In the genomic region with DNA sequence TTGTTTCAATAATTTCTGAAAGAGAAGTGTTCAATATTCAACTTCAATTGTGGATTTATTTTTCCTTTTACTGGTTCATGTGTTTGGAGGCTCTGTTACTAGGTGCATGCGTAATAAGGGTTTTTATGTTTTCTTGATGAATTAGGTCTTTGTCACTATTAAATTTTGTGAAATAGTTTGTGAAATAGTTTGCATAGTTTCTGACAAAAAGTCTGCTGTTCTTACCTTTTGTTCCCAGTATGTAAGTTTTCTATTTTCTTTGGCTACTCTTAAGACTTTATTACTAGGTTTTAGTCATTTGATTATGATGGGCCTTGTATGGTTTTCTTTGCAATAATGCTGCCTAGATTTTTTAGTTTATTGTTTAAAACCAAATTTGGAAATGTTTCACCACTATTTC, we compare ENCODE assay signal across 21 cellular contexts. TPM values are rescaled to one million over a fixed set of nuclear protein-coding genes. Genes with fewer than 3 reads are reported as not detected.
DNase-seq lines count a peak whose midpoint lies in the region; ATAC-seq, FAIRE-seq and TF ChIP-seq lines count a peak whose summit lies in the region.
"Had no signal": no experiment of that assay in that cellular context is flagged by ENCODE, and none has a peak within 500 bp of the region (broad histone marks: within the 10 kb centered on the region; RNA-seq: fewer than 3 reads in every experiment).

No MANE protein-coding gene starts in this region.

- no peak overlapping the region for H3K9ac ChIP-seq in skeletal muscle satellite cell (ENCODE audit: low read depth, low read length)
- H3K9ac ChIP-seq: parathyroid adenoma had no signal

- H3K4me1 ChIP-seq in RWPE2 (ENCODE audit: insufficient read depth, poor library complexity, severe bottlenecking) (peaks cover 29% of the 10 kb centered on the region), skeletal muscle satellite cell (ENCODE audit: control insufficient read depth, insufficient read depth, low read length) (peaks cover 20% of the 10 kb centered on the region), adrenal gland (replicated peaks in 1 of 2) (peaks cover 0 to 27% of the 10 kb centered on the region in 2 donors)
- H3K4me1 ChIP-seq: parathyroid adenoma had no signal

- DNase-seq in EH (ENCODE audit: low read depth): peak; percentile 19
- DNase-seq in RWPE2 (ENCODE audit: low spot score): no peak
- DNase-seq in adrenal gland: no peak
- DNase-seq in iPS-NIHi11 (ENCODE audit: low spot score): no peak
- DNase-seq: activated CD4-positive, alpha-beta T cell treated with anti-CD3 and anti-CD28 coated beads, Interleukin-2, amount 10 ng/mL, durations not matched to agents 7 days and 5 days; DMS79; immature natural killer cell; left ventricle myocardium inferior; midbrain; natural killer cell; NCI-H1436 treated with DMSO at 0.1 percent for 48 hours; NCI-H524; sigmoid colon had no signal

- ATAC-seq in RWPE2 (ENCODE audit: low read depth): no peak
- ATAC-seq in GM19023 (IDR thresholded peaks at IDR 0.05; ENCODE audit: unreplicated experiment): no peak
- ATAC-seq: activated naive CD4-positive, alpha-beta T cell treated with anti-CD3 and anti-CD28 coated beads, Interleukin-2, amount 50 U/mL, for 72 hours; activated T-helper 17 cell treated with anti-CD3 and anti-CD28 coated beads, Interleukin-2, amount 50 U/mL, for 72 hours; HepG2; natural killer cell had no signal

- H3K27ac ChIP-seq in RWPE2 (ENCODE audit: poor library complexity, severe bottlenecking) (peak overlapping the region; percentile 82), adrenal gland (no peak overlapping the region)
- H3K27ac ChIP-seq: parathyroid adenoma, sigmoid colon, suprapubic skin had no signal

- H3K36me3 ChIP-seq in RWPE2 (ENCODE audit: low read depth) (peaks cover 11% of the 10 kb centered on the region), skeletal muscle satellite cell (ENCODE audit: insufficient read depth, low read length) (peaks cover 21% of the 10 kb centered on the region), adrenal gland (replicated peaks in 1 of 2) (no peaks in the 10 kb centered on the region)

- peak overlapping the region; percentile 20 for H3K4me2 ChIP-seq in skeletal muscle satellite cell (ENCODE audit: low read length)

- no peak for TF ChIP-seq POLR2A in adrenal gland (IDR thresholded peaks at IDR 0.05)

- intact Hi-C loops in adrenal gland (cut with DNase I): no loop called here

- WGBS in adrenal gland, 4 donors: 83 to 100% (median 89%) methylated on average over 1 of the region's 1 CpG

- H3K4me3 ChIP-seq in RWPE2 (ENCODE audit: severe bottlenecking) (no peak overlapping the region), skeletal muscle satellite cell (ENCODE audit: low read length) (no peak overlapping the region), adrenal gland (no peak overlapping the region)
- H3K4me3 ChIP-seq: left ventricle myocardium inferior, sigmoid colon, suprapubic skin had no signal

- peak; percentile 88 for FAIRE-seq in endometrium (lab: Jason Lieb, UNC)
- FAIRE-seq: HepG2 had no signal

- TF ChIP-seq CTCF in RWPE2 (IDR thresholded peaks at IDR 0.05; ENCODE audit: poor library complexity, severe bottlenecking) (no peak), adrenal gland (IDR thresholded peaks at IDR 0.05) (no peak)

- H3K9me3 ChIP-seq in RWPE2 (ENCODE audit: severe bottlenecking): no peaks in the 10 kb centered on the region
- no peaks in the 10 kb centered on the region for H3K9me3 ChIP-seq in skeletal muscle satellite cell (replicated peaks; ENCODE audit: low read length)
- no peaks in the 10 kb centered on the region for H3K9me3 ChIP-seq in adrenal gland (replicated peaks in 1 of 3)
- H3K9me3 ChIP-seq: left ventricle myocardium inferior, sigmoid colon, suprapubic skin had no signal

- H3K27me3 ChIP-seq in RWPE2 (ENCODE audit: insufficient read depth, poor library complexity, severe bottlenecking) (no peaks in the 10 kb centered on the region), skeletal muscle satellite cell (ENCODE audit: control insufficient read depth, insufficient read depth, low read length) (no peaks in the 10 kb centered on the region), adrenal gland (no peaks in the 10 kb centered on the region)
- H3K27me3 ChIP-seq: sigmoid colon, suprapubic skin had no signal

RNA-seq across cellular contexts. Expression of gene MEF2A, which starts 38.0 kb away (rescaled TPM):
- 15.9 and 23.3 TPM in 2 replicates for total RNA-seq in skeletal muscle satellite cell (2012; rRNA removed)
- 10 to 100 TPM; 36.5 to 91.7 (median 54.3) TPM for total RNA-seq in adrenal gland
- polyA plus RNA-seq in adrenal gland: 10 to 100 TPM; 20.6 to 49.4 (median 27.3) TPM
